Comparison of ENCODE assay signal across 12 cellular contexts in genomic region chr7:106891545-106892410, GRCh38. TPM values are rescaled to one million over a fixed set of nuclear protein-coding genes. Genes with fewer than 3 reads are reported as not detected.
A peak's percentile ranks its signal among the peaks of the same experiment; 100 is the strongest.
DNase-seq lines count a peak whose midpoint lies in the region; ATAC-seq and TF ChIP-seq lines count a peak whose summit lies in the region.
"Had no signal": no experiment of that assay in that cellular context is flagged by ENCODE, and none has a peak within 500 bp of the region (broad histone marks: within the 10 kb centered on the region; RNA-seq: fewer than 3 reads in every experiment).

No MANE protein-coding gene starts in this region.

- ATAC-seq in CD8-positive, alpha-beta T cell, result no peak
- peak; percentile 90 for ATAC-seq in GM23338
- no peak for ATAC-seq in GM18907 (IDR thresholded peaks at IDR 0.05; ENCODE audit: unreplicated experiment)

- H4K20me1 ChIP-seq in GM23338 (replicated peaks; ENCODE audit: insufficient read depth), result no peaks in the 10 kb centered on the region
- no peaks in the 10 kb centered on the region for H4K20me1 ChIP-seq in hepatocyte (ENCODE audit: insufficient read depth, poor library complexity, severe bottlenecking)

- H3K9me3 ChIP-seq in CD8-positive, alpha-beta T cell (ENCODE audit: low read length), result no peaks in the 10 kb centered on the region
- H3K9me3 ChIP-seq in NT2/D1 (ENCODE audit: insufficient read depth, low read length) (no peaks in the 10 kb centered on the region), hepatocyte (ENCODE audit: low read depth) (no peaks in the 10 kb centered on the region)

- H3K27ac Mint-ChIP-seq in CD8-positive, alpha-beta T cell, result peak overlapping the region; percentile 8
- H3K27ac Mint-ChIP-seq in GM23338, result no peak overlapping the region
- H3K27ac Mint-ChIP-seq: activated naive CD4-positive, alpha-beta T cell treated with anti-CD3 and anti-CD28 coated beads, Interleukin-2, amount 10 ng/mL, durations not matched to agents 7 days and 5 days had no signal

- intact Hi-C loops in CD8-positive, alpha-beta T cell (cut with DNase I, micrococcal nuclease), result loop anchor here in 1 of 2 experiments (1.0 kb wide), 1 partner anchor 11 kb away; no protein-coding TSS in a partner anchor

- no peaks in the 10 kb centered on the region for H3K27me3 Mint-ChIP-seq in CD8-positive, alpha-beta T cell (ENCODE audit: low read depth)
- H3K27me3 Mint-ChIP-seq in GM23338 (ENCODE audit: insufficient read depth, low read depth, poor library complexity), result no peaks in the 10 kb centered on the region
- H3K27me3 Mint-ChIP-seq: activated naive CD4-positive, alpha-beta T cell treated with anti-CD3 and anti-CD28 coated beads, Interleukin-2, amount 10 ng/mL, durations not matched to agents 7 days and 5 days had no signal

- no peak for DNase-seq in CD8-positive, alpha-beta T cell
- DNase-seq in GM23338 (ENCODE audit: low spot score) (peak; percentile 56), NT2/D1 (ENCODE audit: low read depth, low spot score) (peak; percentile 11), hepatocyte (ENCODE audit: low spot score) (no peak), cerebellum (ENCODE audit: low spot score) (no peak)
- no peak for DNase-seq in effector CD4-positive, alpha-beta T cell
- DNase-seq in activated CD8-positive, alpha-beta memory T cell treated with anti-CD3 and anti-CD28 coated beads for 24 hours, result no peak
- DNase-seq: activated CD4-positive, alpha-beta T cell treated with anti-CD3 and anti-CD28 coated beads for 4 hours; activated naive CD4-positive, alpha-beta T cell treated with anti-CD3 and anti-CD28 coated beads, Interleukin-2, amount 10 ng/mL, durations not matched to agents 7 days and 5 days; NCI-H1436; stimulated activated CD4-positive, alpha-beta T cell treated with anti-CD3 and anti-CD28 coated beads, Interleukin-1b, Interleukin-23, amount 100 ng/mL, for 48 hours had no signal

- no peaks in the 10 kb centered on the region for H3K9me2 ChIP-seq in GM23338 (ENCODE audit: insufficient read depth)
- H3K9me2 ChIP-seq in hepatocyte (replicated peaks; ENCODE audit: insufficient read depth), result no peaks in the 10 kb centered on the region

- H3K36me3 ChIP-seq in CD8-positive, alpha-beta T cell (ENCODE audit: insufficient read depth, low read length), result peaks cover 40% of the 10 kb centered on the region
- H3K36me3 ChIP-seq in GM23338 (ENCODE audit: insufficient read depth) (no peaks in the 10 kb centered on the region), NT2/D1 (ENCODE audit: insufficient read depth, insufficient read length, low read length) (no peaks in the 10 kb centered on the region), hepatocyte (replicated peaks; ENCODE audit: insufficient read depth, low read depth) (no peaks in the 10 kb centered on the region)

- POLR2A ChIA-PET in CD8-positive, alpha-beta T cell (lab: Charles Lee), result no interaction called here

- H3K4me3 Mint-ChIP-seq in CD8-positive, alpha-beta T cell, result no peak overlapping the region
- H3K4me3 Mint-ChIP-seq in GM23338, result no peak overlapping the region
- H3K4me3 Mint-ChIP-seq: activated naive CD4-positive, alpha-beta T cell treated with anti-CD3 and anti-CD28 coated beads, Interleukin-2, amount 10 ng/mL, durations not matched to agents 7 days and 5 days had no signal

- no peak overlapping the region for H3K4me3 ChIP-seq in CD8-positive, alpha-beta T cell (ENCODE audit: low read depth, low read length)
- H3K4me3 ChIP-seq in GM23338 (no peak overlapping the region), NT2/D1 (ENCODE audit: insufficient read length, low read depth) (no peak overlapping the region), hepatocyte (no peak overlapping the region)

- H3F3A ChIP-seq in GM23338 (replicated peaks; ENCODE audit: low read depth), result no peaks in the 10 kb centered on the region

- no peaks in the 10 kb centered on the region for H3K4me1 ChIP-seq in CD8-positive, alpha-beta T cell (ENCODE audit: insufficient read depth, low read length)
- H3K4me1 ChIP-seq in GM23338 (ENCODE audit: insufficient read depth) (peaks cover 8% of the 10 kb centered on the region; the same call in 1 of the 2 replicates), NT2/D1 (ENCODE audit: insufficient read depth, insufficient read length) (no peaks in the 10 kb centered on the region), hepatocyte (ENCODE audit: insufficient read depth) (no peaks in the 10 kb centered on the region)

- H3K9me3 Mint-ChIP-seq in CD8-positive, alpha-beta T cell, result no peaks in the 10 kb centered on the region
- no peaks in the 10 kb centered on the region for H3K9me3 Mint-ChIP-seq in GM23338
- H3K9me3 Mint-ChIP-seq: activated naive CD4-positive, alpha-beta T cell treated with anti-CD3 and anti-CD28 coated beads, Interleukin-2, amount 10 ng/mL, durations not matched to agents 7 days and 5 days had no signal

- no peak overlapping the region for H3K9ac ChIP-seq in NT2/D1 (ENCODE audit: insufficient read length, low read depth)

- CTCF ChIA-PET in CD8-positive, alpha-beta T cell (lab: Charles Lee), result no interaction called here

- H3K4me2 ChIP-seq in GM23338 (no peak overlapping the region), hepatocyte (no peak overlapping the region)

- H3K36me3 Mint-ChIP-seq in CD8-positive, alpha-beta T cell, result peaks cover 90% of the 10 kb centered on the region
- no peaks in the 10 kb centered on the region for H3K36me3 Mint-ChIP-seq in GM23338 (ENCODE audit: low read depth)

- H3K27ac ChIP-seq in CD8-positive, alpha-beta T cell (ENCODE audit: low read depth, low read length), result no peak overlapping the region
- no peak overlapping the region for H3K27ac ChIP-seq in GM23338 (ENCODE audit: low read depth)
- H3K27ac ChIP-seq in hepatocyte, result no peak overlapping the region

- H2AFZ ChIP-seq in GM23338 (no peak overlapping the region; the same call in 1 of the 2 replicates), hepatocyte (no peak overlapping the region)

- no peaks in the 10 kb centered on the region for H3K27me3 ChIP-seq in CD8-positive, alpha-beta T cell (ENCODE audit: insufficient read depth, low read length)
- H3K27me3 ChIP-seq in GM23338 (ENCODE audit: insufficient read depth) (no peaks in the 10 kb centered on the region), NT2/D1 (ENCODE audit: insufficient read depth, insufficient read length) (no peaks in the 10 kb centered on the region), hepatocyte (no peaks in the 10 kb centered on the region)

- H3K4me1 Mint-ChIP-seq in CD8-positive, alpha-beta T cell (ENCODE audit: low read depth), result peaks cover 35% of the 10 kb centered on the region
- peaks cover 2% of the 10 kb centered on the region; the same call in 2 of the 3 replicates for H3K4me1 Mint-ChIP-seq in GM23338

- H3K79me2 ChIP-seq in GM23338 (replicated peaks; ENCODE audit: insufficient read depth) (no peaks in the 10 kb centered on the region), hepatocyte (no peaks in the 10 kb centered on the region)

- TF ChIP-seq CTCF in CD8-positive, alpha-beta T cell (IDR thresholded peaks at IDR 0.05), result no peak
- TF ChIP-seq CTCF in GM23338 (conservative IDR thresholded peaks at IDR 0.05; ENCODE audit: low read depth in 2 of 2), result peak; percentile 22 to 60
- peak; percentile 2 for TF ChIP-seq CTCF in hepatocyte (IDR thresholded peaks at IDR 0.05; ENCODE audit: poor library complexity)

- 81% methylated on average over 8 of the region's 8 CpGs for WGBS in hepatocyte (ENCODE audit: low lambda C conversion rate, missing lambda C conversion rate)

TF ChIP-seq in GM23338, 12 proteins besides CTCF, POLR2A, EP300 and RAD21 (continues in another document):
- no peak for TF ChIP-seq NANOG (IDR thresholded peaks at IDR 0.05; ENCODE audit: borderline replicate concordance)
- TF ChIP-seq CREB1 (CRISPR knock-in tag; IDR thresholded peaks at IDR 0.05; ENCODE audit: low read depth), result no peak
- TF ChIP-seq ETS1 (IDR thresholded peaks at IDR 0.05), result no peak

RNA-seq across cellular contexts. Expression of gene PIK3CG, which starts 26.7 kb away (rescaled TPM):
- 10 to 100 TPM; 30.8 to 32.5 TPM for total RNA-seq in CD8-positive, alpha-beta T cell
- total RNA-seq in GM23338 (2014; rRNA removed; shearing (Covaris generic)), result not detected in 2 replicates
- polyA plus RNA-seq in GM23338 (2016; fragmentation: Nextera tagmentation; extraction: Ambion mirVana) (not detected in 2 replicates), hepatocyte (0.25 and 0.56 TPM in 2 replicates)
- total RNA-seq in hepatocyte (0.03 and 0.04 TPM in 2 replicates), cerebellum (1.9 TPM)

Comparison
In these comparisons a context has a peak if more than half of its experiments do, and no peak if none do; other contexts are left out.
1. DNase-seq: peak in GM23338 (single experiment) and NT2/D1 (single experiment); none in CD8-positive, alpha-beta T cell (0 of 7), hepatocyte (single experiment), cerebellum (single experiment), effector CD4-positive, alpha-beta T cell (single experiment) and activated CD8-positive, alpha-beta memory T cell treated with anti-CD3 and anti-CD28 coated beads for 24 hours (single experiment).
2. RNA of gene PIK3CG, which starts 26.7 kb away (total RNA-seq): 30.8 to 32.5 TPM in CD8-positive, alpha-beta T cell; 1.9 TPM in cerebellum (single experiment), 0.03 to 0.04 TPM in hepatocyte and not detected in GM23338; every median in the first group is over 10 times any median in the second.